Comparison of ENCODE assay signal across 8 cellular contexts in genomic region chr10:128063736-128064614, GRCh38.
A peak's percentile ranks its signal among the peaks of the same experiment; 100 is the strongest.
DNase-seq lines count a peak whose midpoint lies in the region; TF ChIP-seq lines count a peak whose summit lies in the region.

No MANE protein-coding gene starts in this region.

- intact Hi-C loops in vagina (cut with DNase I): no loop called here

- H3K9ac ChIP-seq in adipocyte (ENCODE audit: low read length): peak overlapping the region; percentile 26

- H3K36me3 ChIP-seq in adipocyte (ENCODE audit: control insufficient read depth, insufficient read depth, low read length, severe bottlenecking) (no peaks in the 10 kb centered on the region), vagina (no peaks in the 10 kb centered on the region)

- H3K4me1 ChIP-seq in adipocyte (ENCODE audit: control insufficient read depth, insufficient read depth, low read length) (peaks cover 15% of the 10 kb centered on the region), vagina (peaks cover 26% of the 10 kb centered on the region)

- no peak for TF ChIP-seq CTCF in vagina (IDR thresholded peaks at IDR 0.05)

- H3K27ac ChIP-seq in vagina: peak overlapping the region; percentile 56

- peak; percentile 41 for DNase-seq in activated T-cell treated with anti-CD3 and anti-CD28 coated beads for 48 hours (ENCODE audit: low read depth)
- DNase-seq in activated T-cell treated with anti-CD3 and anti-CD28 coated beads, Interleukin-2, amount 50 U/mL, for 1 hour: no peak
- peak; percentile 73 for DNase-seq in HPDE6-E6E7 (ENCODE audit: extremely low spot score)
- DNase-seq in adipocyte (ENCODE audit: low read depth): no peak
- DNase-seq in mesenteric fat pad (ENCODE audit: low spot score): peak; percentile 89
- DNase-seq in vagina (ENCODE audit: extremely low spot score in 2 of 2): no peak
- no peak for DNase-seq in NCI-H2081 treated with DMSO at 0.1 percent for 48 hours (lab: John Stamatoyannopoulos, UW)
- no peak for DNase-seq in SK-N-DZ (ENCODE audit: low spot score)

- H3K4me3 ChIP-seq in adipocyte (ENCODE audit: low read length) (peak overlapping the region; percentile 6), vagina (no peak overlapping the region)

- H3K27me3 ChIP-seq in adipocyte (replicated peaks; ENCODE audit: control insufficient read depth, insufficient read depth, low read length) (no peaks in the 10 kb centered on the region), vagina (no peaks in the 10 kb centered on the region)

- TF ChIP-seq POLR2A in vagina (IDR thresholded peaks at IDR 0.05): no peak

- no peaks in the 10 kb centered on the region for H3K9me3 ChIP-seq in adipocyte (ENCODE audit: control insufficient read depth, low read length)
- no peaks in the 10 kb centered on the region for H3K9me3 ChIP-seq in vagina

Comparison
In these comparisons a context has a peak if more than half of its experiments do, and no peak if none do; other contexts are left out.
1. DNase-seq: peak in activated T-cell treated with anti-CD3 and anti-CD28 coated beads for 48 hours (single experiment), HPDE6-E6E7 (single experiment) and mesenteric fat pad (single experiment); none in activated T-cell treated with anti-CD3 and anti-CD28 coated beads, Interleukin-2, amount 50 U/mL, for 1 hour (single experiment), adipocyte (single experiment), vagina (0 of 2), NCI-H2081 treated with DMSO at 0.1 percent for 48 hours (single experiment) and SK-N-DZ (single experiment).